Comparison of ENCODE assay signal across 13 cellular contexts in genomic region chr4:102586002-102586643, GRCh38.
DNase-seq lines count a peak whose midpoint lies in the region; ATAC-seq, FAIRE-seq and TF ChIP-seq lines count a peak whose summit lies in the region.
"Had no signal": no experiment of that assay in that cellular context is flagged by ENCODE, and none has a peak within 500 bp of the region (broad histone marks: within the 10 kb centered on the region; RNA-seq: fewer than 3 reads in every experiment).

No MANE protein-coding gene starts in this region.

- no peaks in the 10 kb centered on the region for H3K9me3 Mint-ChIP-seq in effector memory CD8-positive, alpha-beta T cell

- ATAC-seq in HG03378 (IDR thresholded peaks at IDR 0.05; ENCODE audit: unreplicated experiment), result peak; percentile 43
- ATAC-seq in effector memory CD8-positive, alpha-beta T cell (replicated peaks), result peak; percentile 39
- ATAC-seq: left colon had no signal

- DNase-seq in GM12892 (ENCODE audit: insufficient read length), result no peak
- peak; percentile 26 for DNase-seq in GM20000 (ENCODE audit: low spot score)
- DNase-seq in effector memory CD8-positive, alpha-beta T cell, result no peak
- no peak for DNase-seq in inferior parietal cortex (ENCODE audit: extremely low spot score)
- DNase-seq in effector CD4-positive, alpha-beta T cell, result no peak
- DNase-seq in central memory CD4-positive, alpha-beta T cell, result no peak
- DNase-seq in DMS 273 (lab: John Stamatoyannopoulos, UW; ENCODE audit: unreplicated experiment), result no peak
- DNase-seq: Caco-2; left colon; NCI-H510A; stimulated activated CD4-positive, alpha-beta T cell treated with anti-CD3 and anti-CD28 coated beads, Interleukin-2, amount 100 ng/mL, for 48 hours; testis had no signal

- H3K27me3 Mint-ChIP-seq in effector memory CD8-positive, alpha-beta T cell, result no peaks in the 10 kb centered on the region

- H3K27ac Mint-ChIP-seq in effector memory CD8-positive, alpha-beta T cell, result peak overlapping the region; percentile 20 to 56

- TF ChIP-seq CTCF in GM20000 (IDR thresholded peaks at IDR 0.05; ENCODE audit: extremely low read depth, missing control alignments), result no peak

- peaks cover 31 to 50% of the 10 kb centered on the region in 2 donors for H3K4me1 Mint-ChIP-seq in effector memory CD8-positive, alpha-beta T cell (ENCODE audit: low read depth in 2 of 2)

- peak overlapping the region; percentile 9 to 15 for H3K4me3 Mint-ChIP-seq in effector memory CD8-positive, alpha-beta T cell

- TF ChIP-seq POLR2A in GM12892 (IDR thresholded peaks at IDR 0.05; ENCODE audit: low read depth, low read length), result no peak

- peaks cover 39% of the 10 kb centered on the region for H3K36me3 Mint-ChIP-seq in effector memory CD8-positive, alpha-beta T cell (ENCODE audit: insufficient read depth)

- FAIRE-seq in GM12892 (lab: Jason Lieb, UNC), result peak; percentile 90
